In the genomic region with DNA sequence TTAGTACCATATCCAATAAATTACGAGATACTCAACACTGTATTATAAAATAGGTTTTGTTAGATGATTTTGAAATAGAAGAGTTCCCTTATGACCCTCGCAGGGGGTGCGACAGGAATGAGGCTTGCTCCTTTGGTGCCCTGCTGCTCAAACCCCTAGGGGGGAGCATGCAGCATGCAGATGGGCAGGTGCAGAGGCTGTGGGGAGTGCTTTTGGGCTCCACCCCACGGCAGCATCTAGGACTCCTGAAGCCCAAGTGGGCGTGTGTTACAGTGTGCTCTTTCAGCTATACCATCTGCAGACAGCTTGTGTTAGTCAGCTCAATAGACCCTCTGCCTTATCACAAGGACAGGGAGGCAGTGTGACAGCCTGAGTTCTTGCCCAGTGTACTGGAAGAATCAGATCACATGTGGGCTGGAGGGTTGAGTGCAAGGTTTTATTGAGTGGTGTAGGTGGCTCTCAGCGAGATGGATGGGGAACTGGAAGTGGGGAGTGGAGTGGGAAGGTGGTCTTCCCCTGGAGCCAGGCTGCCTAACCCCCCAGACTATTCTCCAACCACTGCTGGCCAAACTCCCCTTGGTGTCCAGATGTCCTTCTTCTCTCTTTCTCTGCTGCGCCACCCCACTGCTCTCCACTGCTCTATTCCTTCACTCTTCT, we compare ENCODE assay signal across 9 cellular contexts. TPM values are rescaled to one million over a fixed set of nuclear protein-coding genes. Genes with fewer than 3 reads are reported as not detected.
DNase-seq lines count a peak whose midpoint lies in the region; ATAC-seq and TF ChIP-seq lines count a peak whose summit lies in the region.
"Had no signal": no experiment of that assay in that cellular context is flagged by ENCODE, and none has a peak within 500 bp of the region (broad histone marks: within the 10 kb centered on the region; RNA-seq: fewer than 3 reads in every experiment).

No MANE protein-coding gene starts in this region.

- H3K4me3 ChIP-seq in A673 (ENCODE audit: low read depth, low read length, poor library complexity, severe bottlenecking) (no peak overlapping the region), epithelial cell of proximal tubule (ENCODE audit: low read depth, low read length) (no peak overlapping the region)

- intact Hi-C loops in A673 (cut with micrococcal nuclease; ENCODE audit: unreplicated experiment): no loop called here

- H3K27ac ChIP-seq in A673 (ENCODE audit: low read depth, low read length, poor library complexity, severe bottlenecking) (no peak overlapping the region), caudate nucleus (ENCODE audit: low read depth, low read length) (no peak overlapping the region)
- H3K27ac ChIP-seq: VCaP had no signal

- H3K27me3 ChIP-seq in A673 (replicated peaks; ENCODE audit: insufficient read depth, low read depth, low read length, poor library complexity): no peaks in the 10 kb centered on the region

- ATAC-seq in GM18511 (IDR thresholded peaks at IDR 0.05; ENCODE audit: unreplicated experiment) (peak; percentile 90), HG03432 (IDR thresholded peaks at IDR 0.05; ENCODE audit: unreplicated experiment) (peak; percentile 85)

- BruUV-seq in A673 (replicated peaks; lab: Mats Ljungman, UMichigan): no TSS peak

- DNase-seq in A673 (ENCODE audit: low spot score) (peak; percentile 40), epithelial cell of proximal tubule (ENCODE audit: low read depth) (no peak), UCSD-AML1 (lab: John Stamatoyannopoulos, UW; ENCODE audit: unreplicated experiment) (no peak), NCI-H1436 (lab: John Stamatoyannopoulos, UW) (no peak), COR-L47 (lab: John Stamatoyannopoulos, UW) (no peak), caudate nucleus (lab: John Stamatoyannopoulos, UW) (no peak)

- POLR2A ChIA-PET in A673 (lab: Charles Lee; ENCODE audit: low non-redundant PET): no interaction called here

- H3K36me3 ChIP-seq in A673 (ENCODE audit: insufficient read depth, low read length, poor library complexity, severe bottlenecking): no peaks in the 10 kb centered on the region

- H3K9me3 ChIP-seq in A673 (ENCODE audit: low read depth, low read length, poor library complexity, severe bottlenecking): no peaks in the 10 kb centered on the region

- CTCF ChIA-PET in A673 (lab: Charles Lee): no interaction called here

- TF ChIP-seq CTCF in A673 (conservative IDR thresholded peaks at IDR 0.05; ENCODE audit: low read depth, low read length) (peak; percentile 35), epithelial cell of proximal tubule (conservative IDR thresholded peaks at IDR 0.05; ENCODE audit: low read depth, low read length) (peak; percentile 38)

- no peaks in the 10 kb centered on the region for H3K4me1 ChIP-seq in A673 (ENCODE audit: insufficient read depth, low read length, poor library complexity, severe bottlenecking)

RNA-seq across cellular contexts. Expression of a gene that starts 3.1 kb away (rescaled TPM):
- total RNA-seq in A673 (2021) (0.15 and 0.17 TPM in 2 replicates), epithelial cell of proximal tubule (not detected in 2 replicates)

RNA-seq across cellular contexts. Expression of a gene that starts 54.0 kb away (rescaled TPM):
- total RNA-seq in A673 (2021): 0.06 and 0.13 TPM in 2 replicates
- 0.07 and 0.17 TPM in 2 replicates for total RNA-seq in epithelial cell of proximal tubule
